25 cellular contexts compared by ENCODE assay signal in the genomic region with DNA sequence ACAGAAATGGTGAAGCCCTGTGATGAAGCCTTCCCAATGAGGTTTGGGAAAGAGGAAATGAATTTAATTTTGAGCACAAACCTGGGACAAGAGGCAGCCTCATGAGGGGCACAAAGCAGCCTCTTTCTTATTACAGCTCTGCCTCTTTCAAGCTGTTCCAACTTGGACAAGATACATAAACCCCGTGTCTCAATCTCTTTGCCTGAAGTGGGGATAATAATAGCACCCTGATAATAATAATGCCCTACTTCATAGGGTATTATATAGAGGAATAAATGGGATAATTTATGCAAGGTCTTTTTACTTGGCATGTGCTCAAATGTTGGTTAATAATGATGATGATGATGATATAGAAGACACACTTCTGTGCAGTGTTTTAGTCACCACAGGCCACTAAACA.
"Had no signal": no experiment of that assay in that cellular context is flagged by ENCODE, and none has a peak within 500 bp of the region (broad histone marks: within the 10 kb centered on the region; RNA-seq: fewer than 3 reads in every experiment).

No MANE protein-coding gene starts in this region.

- H3K4me2 ChIP-seq: hepatocyte had no signal

- H3K27me3 ChIP-seq: colonic mucosa, esophagus squamous epithelium, gastrocnemius medialis, hepatocyte, left lung had no signal

- H3K27ac ChIP-seq: colonic mucosa, epithelial cell of prostate, esophagus squamous epithelium, gastrocnemius medialis, hepatocyte, left lung, lower lobe of right lung had no signal

- H3K4me3 ChIP-seq: colonic mucosa, esophagus squamous epithelium, gastrocnemius medialis, hepatocyte, left lung, lower lobe of right lung, mucosa of descending colon had no signal

- ATAC-seq: effector memory CD8-positive, alpha-beta T cell; esophagus mucosa; gastrocnemius medialis; left lung; lower lobe of right lung; mucosa of descending colon had no signal

- H3K36me3 ChIP-seq: colonic mucosa, esophagus squamous epithelium, gastrocnemius medialis, left lung, lower lobe of right lung had no signal

- H2AFZ ChIP-seq: hepatocyte had no signal

- H3K9me3 ChIP-seq: colonic mucosa had no signal

- H3K4me1 ChIP-seq: colonic mucosa, esophagus squamous epithelium, gastrocnemius medialis, left lung, lower lobe of right lung had no signal

- H3K79me2 ChIP-seq: hepatocyte had no signal

- DNase-seq: colonic mucosa; cortex of kidney; effector CD8-positive, alpha-beta T cell; effector memory CD8-positive, alpha-beta T cell; endodermal cell; erythroblast; esophagus squamous epithelium; foreskin fibroblast; foreskin melanocyte; gastrocnemius medialis; glutamatergic neuron; head of caudate nucleus; hypothalamus; immature natural killer cell; islet precursor cell; kidney; kidney glomerular epithelial cell; left lung; lower lobe of right lung; mesenchymal stem cell; mucosa of descending colon; naive B cell had no signal
